ENCODE assay signal across 1 cellular context in the genomic region with DNA sequence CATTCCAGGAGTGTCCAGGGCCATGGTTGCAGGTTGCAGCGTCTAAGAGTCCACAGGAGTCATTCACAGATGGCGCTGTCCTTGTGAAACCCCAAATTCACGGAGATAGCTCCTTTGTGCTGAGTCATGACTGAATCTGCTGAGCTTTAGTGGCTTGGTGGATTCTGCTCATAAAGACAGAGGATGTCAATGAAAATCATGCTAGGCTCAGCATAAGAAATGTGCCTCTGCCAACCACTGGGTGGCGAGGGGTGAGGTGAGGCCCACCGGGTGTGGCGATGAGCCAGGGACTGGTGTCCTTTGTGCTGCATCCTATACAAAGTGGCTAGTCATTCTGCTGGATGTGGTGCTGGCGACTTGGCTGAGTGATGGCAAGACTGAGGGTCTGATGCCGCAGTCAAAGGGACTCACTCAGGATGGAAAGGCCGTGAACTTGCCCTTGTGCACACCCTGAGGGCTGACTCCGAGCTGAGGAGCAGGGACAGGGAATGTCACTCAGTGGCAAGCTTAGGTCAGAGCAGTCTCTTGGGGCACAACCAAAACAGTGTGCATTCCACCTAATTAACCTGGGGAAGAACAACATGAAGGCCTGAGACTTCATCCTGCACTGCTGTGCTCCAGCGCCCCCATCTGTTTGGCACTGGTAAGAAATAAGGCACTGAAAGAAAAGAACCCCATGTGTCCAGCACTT.
TF ChIP-seq lines count a peak whose summit lies in the region.

No MANE protein-coding gene starts in this region.

TF ChIP-seq in K562, 482 proteins besides CTCF, POLR2A, EP300 and RAD21 (continued from another document and continues in another):
- TF ChIP-seq, protein P1, sequence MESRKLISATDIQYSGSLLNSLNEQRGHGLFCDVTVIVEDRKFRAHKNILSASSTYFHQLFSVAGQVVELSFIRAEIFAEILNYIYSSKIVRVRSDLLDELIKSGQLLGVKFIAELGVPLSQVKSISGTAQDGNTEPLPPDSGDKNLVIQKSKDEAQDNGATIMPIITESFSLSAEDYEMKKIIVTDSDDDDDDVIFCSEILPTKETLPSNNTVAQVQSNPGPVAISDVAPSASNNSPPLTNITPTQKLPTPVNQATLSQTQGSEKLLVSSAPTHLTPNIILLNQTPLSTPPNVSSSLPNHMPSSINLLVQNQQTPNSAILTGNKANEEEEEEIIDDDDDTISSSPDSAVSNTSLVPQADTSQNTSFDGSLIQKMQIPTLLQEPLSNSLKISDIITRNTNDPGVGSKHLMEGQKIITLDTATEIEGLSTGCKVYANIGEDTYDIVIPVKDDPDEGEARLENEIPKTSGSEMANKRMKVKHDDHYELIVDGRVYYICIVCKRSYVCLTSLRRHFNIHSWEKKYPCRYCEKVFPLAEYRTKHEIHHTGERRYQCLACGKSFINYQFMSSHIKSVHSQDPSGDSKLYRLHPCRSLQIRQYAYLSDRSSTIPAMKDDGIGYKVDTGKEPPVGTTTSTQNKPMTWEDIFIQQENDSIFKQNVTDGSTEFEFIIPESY (CRISPR knock-in tag; IDR thresholded peaks at IDR 0.05): no peak
- TF ChIP-seq TAL1 (IDR thresholded peaks at IDR 0.05) (no peak), ZNF263 (CRISPR knock-in tag; IDR thresholded peaks at IDR 0.05; ENCODE audit: borderline replicate concordance) (no peak), BACH1 (tag; IDR thresholded peaks at IDR 0.05) (peak; percentile 97), HDGF (IDR thresholded peaks at IDR 0.05) (no peak), ZC3H8 (IDR thresholded peaks at IDR 0.05) (no peak), FIP1L1 (IDR thresholded peaks at IDR 0.05; ENCODE audit: low read depth, low read length, poor library complexity, severe bottlenecking) (no peak), BRF1 (IDR thresholded peaks at IDR 0.05; ENCODE audit: borderline replicate concordance, extremely low read depth, insufficient read length) (no peak), ZNF354B (CRISPR knock-in tag; IDR thresholded peaks at IDR 0.05) (no peak), TBL1XR1 (IDR thresholded peaks at IDR 0.05; ENCODE audit: low read length in 2 of 2) (no peak), NFIC (IDR thresholded peaks at IDR 0.05) (no peak), MEF2A (IDR thresholded peaks at IDR 0.05; ENCODE audit: control insufficient read depth, low read depth, low read length) (no peak), ESRRA (IDR thresholded peaks at IDR 0.05; ENCODE audit: borderline replicate concordance, low read depth) (no peak), ZNF12 (CRISPR knock-in tag; IDR thresholded peaks at IDR 0.05) (no peak), PHF8 (IDR thresholded peaks at IDR 0.05; ENCODE audit: borderline replicate concordance, low read length) (no peak), OTX1 (CRISPR knock-in tag; IDR thresholded peaks at IDR 0.05) (no peak), ZNF143 (CRISPR knock-in tag; IDR thresholded peaks at IDR 0.05) (no peak), CBFA2T3 (IDR thresholded peaks at IDR 0.05) (0 out of 2 replicates have a peak, but pooled peaks have one; percentile 31), SMARCE1 (IDR thresholded peaks at IDR 0.05) (no peak), NCOA1 (IDR thresholded peaks at IDR 0.05; ENCODE audit: low read depth) (no peak), GABPA (tag; conservative IDR thresholded peaks at IDR 0.05; ENCODE audit: low read depth) (no peak), JUNB (CRISPR knock-in tag; conservative IDR thresholded peaks at IDR 0.05) (no peak), NCOA4 (IDR thresholded peaks at IDR 0.05; ENCODE audit: partially characterized antibody) (no peak), NBN (IDR thresholded peaks at IDR 0.05; ENCODE audit: low read depth) (no peak), CBX5 (IDR thresholded peaks at IDR 0.05; ENCODE audit: borderline replicate concordance, low read depth) (no peak), SMC3 (conservative IDR thresholded peaks at IDR 0.05; ENCODE audit: insufficient read depth, low read depth, low read length) (peak; percentile 56; the same call in 1 of the 2 replicates), ZNF561 (CRISPR knock-in tag; conservative IDR thresholded peaks at IDR 0.05) (no peak), GATAD2A (IDR thresholded peaks at IDR 0.05) (no peak), NR2C1 (IDR thresholded peaks at IDR 0.05) (no peak), NR2C1 (tag; IDR thresholded peaks at IDR 0.05) (no peak), TAF9B (IDR thresholded peaks at IDR 0.05; ENCODE audit: partially characterized antibody) (no peak), TAF7 (tag; IDR thresholded peaks at IDR 0.05) (no peak), U2AF1 (optimal IDR thresholded peaks at IDR 0.05; ENCODE audit: low read depth, low read length) (no peak), KDM5B (IDR thresholded peaks at IDR 0.05; ENCODE audit: insufficient replicate concordance, low read depth, low read length) (no peak), TFAM (CRISPR knock-in tag; conservative IDR thresholded peaks at IDR 0.05) (no peak), XRCC4 (IDR thresholded peaks at IDR 0.05; ENCODE audit: extremely low read depth, insufficient read depth, insufficient read length) (no peak), ESRRB (CRISPR knock-in tag; IDR thresholded peaks at IDR 0.05; ENCODE audit: borderline replicate concordance) (no peak), TCF7L2 (IDR thresholded peaks at IDR 0.05; ENCODE audit: low read depth, low read length) (no peak), ZNF347 (CRISPR knock-in tag; IDR thresholded peaks at IDR 0.05; ENCODE audit: low read depth) (no peak), ZNF717 (CRISPR knock-in tag; IDR thresholded peaks at IDR 0.05) (no peak), C11orf30 (IDR thresholded peaks at IDR 0.05; ENCODE audit: low read depth) (peak; percentile 98), ZNF583 (CRISPR knock-in tag; IDR thresholded peaks at IDR 0.05) (no peak)
- TF ChIP-seq, protein P2, sequence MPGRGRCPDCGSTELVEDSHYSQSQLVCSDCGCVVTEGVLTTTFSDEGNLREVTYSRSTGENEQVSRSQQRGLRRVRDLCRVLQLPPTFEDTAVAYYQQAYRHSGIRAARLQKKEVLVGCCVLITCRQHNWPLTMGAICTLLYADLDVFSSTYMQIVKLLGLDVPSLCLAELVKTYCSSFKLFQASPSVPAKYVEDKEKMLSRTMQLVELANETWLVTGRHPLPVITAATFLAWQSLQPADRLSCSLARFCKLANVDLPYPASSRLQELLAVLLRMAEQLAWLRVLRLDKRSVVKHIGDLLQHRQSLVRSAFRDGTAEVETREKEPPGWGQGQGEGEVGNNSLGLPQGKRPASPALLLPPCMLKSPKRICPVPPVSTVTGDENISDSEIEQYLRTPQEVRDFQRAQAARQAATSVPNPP (IDR thresholded peaks at IDR 0.05; ENCODE audit: borderline replicate concordance, insufficient read depth, insufficient read length): no peak
- TF ChIP-seq, protein P3, sequence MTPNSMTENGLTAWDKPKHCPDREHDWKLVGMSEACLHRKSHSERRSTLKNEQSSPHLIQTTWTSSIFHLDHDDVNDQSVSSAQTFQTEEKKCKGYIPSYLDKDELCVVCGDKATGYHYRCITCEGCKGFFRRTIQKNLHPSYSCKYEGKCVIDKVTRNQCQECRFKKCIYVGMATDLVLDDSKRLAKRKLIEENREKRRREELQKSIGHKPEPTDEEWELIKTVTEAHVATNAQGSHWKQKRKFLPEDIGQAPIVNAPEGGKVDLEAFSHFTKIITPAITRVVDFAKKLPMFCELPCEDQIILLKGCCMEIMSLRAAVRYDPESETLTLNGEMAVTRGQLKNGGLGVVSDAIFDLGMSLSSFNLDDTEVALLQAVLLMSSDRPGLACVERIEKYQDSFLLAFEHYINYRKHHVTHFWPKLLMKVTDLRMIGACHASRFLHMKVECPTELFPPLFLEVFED (CRISPR knock-in tag; conservative IDR thresholded peaks at IDR 0.05): no peak
- TF ChIP-seq, protein P4, sequence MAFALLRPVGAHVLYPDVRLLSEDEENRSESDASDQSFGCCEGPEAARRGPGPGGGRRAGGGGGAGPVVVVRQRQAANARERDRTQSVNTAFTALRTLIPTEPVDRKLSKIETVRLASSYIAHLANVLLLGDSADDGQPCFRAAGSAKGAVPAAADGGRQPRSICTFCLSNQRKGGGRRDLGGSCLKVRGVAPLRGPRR (CRISPR knock-in tag; IDR thresholded peaks at IDR 0.05): no peak
- TF ChIP-seq, protein P5, sequence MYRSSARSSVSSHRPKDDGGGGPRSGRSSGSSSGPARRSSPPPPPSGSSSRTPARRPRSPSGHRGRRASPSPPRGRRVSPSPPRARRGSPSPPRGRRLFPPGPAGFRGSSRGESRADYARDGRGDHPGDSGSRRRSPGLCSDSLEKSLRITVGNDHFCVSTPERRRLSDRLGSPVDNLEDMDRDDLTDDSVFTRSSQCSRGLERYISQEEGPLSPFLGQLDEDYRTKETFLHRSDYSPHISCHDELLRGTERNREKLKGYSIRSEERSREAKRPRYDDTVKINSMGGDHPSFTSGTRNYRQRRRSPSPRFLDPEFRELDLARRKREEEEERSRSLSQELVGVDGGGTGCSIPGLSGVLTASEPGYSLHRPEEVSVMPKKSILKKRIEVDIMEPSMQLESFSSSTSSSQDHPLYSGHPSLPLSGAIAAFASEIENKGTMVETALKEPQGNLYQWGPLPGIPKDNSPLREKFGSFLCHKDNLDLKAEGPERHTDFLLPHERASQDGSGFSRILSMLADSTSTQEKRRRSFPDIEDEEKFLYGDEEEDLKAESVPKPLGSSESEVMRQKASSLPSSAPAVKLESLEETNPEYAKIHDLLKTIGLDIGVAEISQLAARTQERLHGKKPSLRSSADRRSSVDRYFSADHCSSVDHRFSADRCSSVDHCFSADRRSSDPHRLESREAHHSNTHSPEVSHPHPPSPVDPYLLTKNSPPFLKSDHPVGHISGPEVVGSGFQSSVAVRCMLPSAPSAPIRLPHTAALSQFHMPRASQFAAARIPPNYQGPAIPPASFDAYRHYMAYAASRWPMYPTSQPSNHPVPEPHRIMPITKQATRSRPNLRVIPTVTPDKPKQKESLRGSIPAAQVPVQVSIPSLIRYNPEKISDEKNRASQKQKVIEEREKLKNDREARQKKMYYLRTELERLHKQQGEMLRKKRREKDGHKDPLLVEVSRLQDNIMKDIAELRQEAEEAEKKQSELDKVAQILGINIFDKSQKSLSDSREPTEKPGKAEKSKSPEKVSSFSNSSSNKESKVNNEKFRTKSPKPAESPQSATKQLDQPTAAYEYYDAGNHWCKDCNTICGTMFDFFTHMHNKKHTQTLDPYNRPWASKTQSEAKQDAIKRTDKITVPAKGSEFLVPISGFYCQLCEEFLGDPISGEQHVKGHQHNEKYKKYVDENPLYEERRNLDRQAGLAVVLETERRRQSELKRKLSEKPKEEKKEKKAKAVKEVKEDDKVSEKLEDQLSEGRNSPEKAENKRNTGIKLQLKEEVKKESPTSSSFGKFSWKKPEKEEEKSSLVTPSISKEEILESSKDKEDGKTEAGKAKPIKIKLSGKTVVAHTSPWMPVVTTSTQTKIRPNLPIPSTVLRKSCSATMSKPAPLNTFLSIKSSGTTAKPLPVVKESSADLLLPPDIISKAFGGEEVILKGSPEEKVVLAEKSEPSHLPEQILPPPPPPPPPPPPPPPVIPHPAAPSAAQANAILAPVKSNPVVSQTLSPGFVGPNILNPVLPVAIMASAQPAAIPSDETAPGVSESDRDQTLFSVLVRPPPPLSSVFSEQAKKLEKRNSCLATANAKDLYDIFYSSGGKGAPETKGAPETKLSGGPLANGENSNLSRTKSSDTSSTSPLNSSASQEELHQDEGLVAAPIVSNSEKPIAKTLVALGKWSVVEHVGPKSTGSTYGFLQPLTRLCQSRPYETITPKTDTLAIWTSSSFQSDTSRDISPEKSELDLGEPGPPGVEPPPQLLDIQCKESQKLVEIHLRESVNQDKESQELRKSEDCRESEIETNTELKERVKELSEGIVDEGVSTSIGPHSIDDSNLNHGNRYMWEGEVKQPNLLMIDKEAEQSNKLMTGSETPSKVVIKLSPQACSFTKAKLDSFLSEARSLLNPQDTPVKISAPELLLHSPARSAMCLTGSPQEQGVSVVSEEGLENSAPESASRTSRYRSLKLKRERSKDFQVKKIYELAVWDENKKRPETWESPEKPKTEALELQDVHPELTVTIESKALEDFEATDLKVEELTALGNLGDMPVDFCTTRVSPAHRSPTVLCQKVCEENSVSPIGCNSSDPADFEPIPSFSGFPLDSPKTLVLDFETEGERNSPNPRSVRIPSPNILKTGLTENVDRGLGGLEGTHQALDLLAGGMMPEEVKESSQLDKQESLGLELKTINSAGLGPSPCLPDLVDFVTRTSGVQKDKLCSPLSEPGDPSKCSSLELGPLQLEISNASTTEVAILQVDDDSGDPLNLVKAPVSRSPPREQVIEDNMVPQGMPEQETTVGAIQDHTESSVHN (IDR thresholded peaks at IDR 0.05; ENCODE audit: borderline replicate concordance in 1 of 2, low read depth in 1 of 2): no peak
- TF ChIP-seq, protein P6, sequence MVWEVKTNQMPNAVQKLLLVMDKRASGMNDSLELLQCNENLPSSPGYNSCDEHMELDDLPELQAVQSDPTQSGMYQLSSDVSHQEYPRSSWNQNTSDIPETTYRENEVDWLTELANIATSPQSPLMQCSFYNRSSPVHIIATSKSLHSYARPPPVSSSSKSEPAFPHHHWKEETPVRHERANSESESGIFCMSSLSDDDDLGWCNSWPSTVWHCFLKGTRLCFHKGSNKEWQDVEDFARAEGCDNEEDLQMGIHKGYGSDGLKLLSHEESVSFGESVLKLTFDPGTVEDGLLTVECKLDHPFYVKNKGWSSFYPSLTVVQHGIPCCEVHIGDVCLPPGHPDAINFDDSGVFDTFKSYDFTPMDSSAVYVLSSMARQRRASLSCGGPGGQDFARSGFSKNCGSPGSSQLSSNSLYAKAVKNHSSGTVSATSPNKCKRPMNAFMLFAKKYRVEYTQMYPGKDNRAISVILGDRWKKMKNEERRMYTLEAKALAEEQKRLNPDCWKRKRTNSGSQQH (CRISPR knock-in tag; IDR thresholded peaks at IDR 0.05): no peak
- TF ChIP-seq, protein P7, sequence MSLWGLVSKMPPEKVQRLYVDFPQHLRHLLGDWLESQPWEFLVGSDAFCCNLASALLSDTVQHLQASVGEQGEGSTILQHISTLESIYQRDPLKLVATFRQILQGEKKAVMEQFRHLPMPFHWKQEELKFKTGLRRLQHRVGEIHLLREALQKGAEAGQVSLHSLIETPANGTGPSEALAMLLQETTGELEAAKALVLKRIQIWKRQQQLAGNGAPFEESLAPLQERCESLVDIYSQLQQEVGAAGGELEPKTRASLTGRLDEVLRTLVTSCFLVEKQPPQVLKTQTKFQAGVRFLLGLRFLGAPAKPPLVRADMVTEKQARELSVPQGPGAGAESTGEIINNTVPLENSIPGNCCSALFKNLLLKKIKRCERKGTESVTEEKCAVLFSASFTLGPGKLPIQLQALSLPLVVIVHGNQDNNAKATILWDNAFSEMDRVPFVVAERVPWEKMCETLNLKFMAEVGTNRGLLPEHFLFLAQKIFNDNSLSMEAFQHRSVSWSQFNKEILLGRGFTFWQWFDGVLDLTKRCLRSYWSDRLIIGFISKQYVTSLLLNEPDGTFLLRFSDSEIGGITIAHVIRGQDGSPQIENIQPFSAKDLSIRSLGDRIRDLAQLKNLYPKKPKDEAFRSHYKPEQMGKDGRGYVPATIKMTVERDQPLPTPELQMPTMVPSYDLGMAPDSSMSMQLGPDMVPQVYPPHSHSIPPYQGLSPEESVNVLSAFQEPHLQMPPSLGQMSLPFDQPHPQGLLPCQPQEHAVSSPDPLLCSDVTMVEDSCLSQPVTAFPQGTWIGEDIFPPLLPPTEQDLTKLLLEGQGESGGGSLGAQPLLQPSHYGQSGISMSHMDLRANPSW (CRISPR knock-in tag; IDR thresholded peaks at IDR 0.05): no peak
- TF ChIP-seq, protein P8, sequence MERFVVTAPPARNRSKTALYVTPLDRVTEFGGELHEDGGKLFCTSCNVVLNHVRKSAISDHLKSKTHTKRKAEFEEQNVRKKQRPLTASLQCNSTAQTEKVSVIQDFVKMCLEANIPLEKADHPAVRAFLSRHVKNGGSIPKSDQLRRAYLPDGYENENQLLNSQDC (CRISPR knock-in tag; IDR thresholded peaks at IDR 0.05): no peak
